ENCODE assay signal across 22 cellular contexts in the genomic region with DNA sequence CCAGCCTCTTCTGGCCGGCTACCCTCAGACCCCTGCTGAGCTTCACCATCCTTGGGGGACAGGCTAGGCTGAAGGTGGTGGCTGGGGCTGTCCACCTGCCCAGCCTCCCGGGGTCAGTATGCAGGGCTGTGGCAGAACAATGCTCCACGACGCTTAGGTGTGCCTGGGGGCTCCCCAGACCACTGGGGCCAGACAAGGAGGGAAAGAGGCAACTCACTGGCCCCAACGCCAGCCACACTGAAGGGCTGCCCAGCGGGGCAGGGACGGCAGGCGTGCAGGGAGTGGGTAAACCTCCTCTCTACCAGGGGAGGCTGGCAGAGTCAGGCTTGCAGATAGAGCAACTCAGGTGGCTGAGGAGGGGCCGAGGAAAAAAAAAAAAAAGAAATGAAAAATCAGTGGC.
"Had no signal": no experiment of that assay in that cellular context is flagged by ENCODE, and none has a peak within 500 bp of the region (broad histone marks: within the 10 kb centered on the region; RNA-seq: fewer than 3 reads in every experiment).

No MANE protein-coding gene starts in this region.

- H3K27ac ChIP-seq: body of pancreas, suprapubic skin, transverse colon, vagina had no signal

- ATAC-seq: activated CD4-positive, alpha-beta T cell treated with anti-CD3 and anti-CD28 coated beads for 36 hours; activated CD8-positive, alpha-beta memory T cell treated with anti-CD3 and anti-CD28 coated beads, Interleukin-2, amount 10 ng/mL, durations not matched to agents 7 days and 5 days; body of pancreas had no signal

- H3K9me3 Mint-ChIP-seq: activated naive CD8-positive, alpha-beta T cell treated with anti-CD3 and anti-CD28 coated beads, Interleukin-2, amount 10 ng/mL, durations not matched to agents 7 days and 5 days; stimulated activated naive CD8-positive, alpha-beta T cell treated with anti-CD3 and anti-CD28 coated beads, Interleukin-15, Interleukin-2, amounts not matched to agents 100 ng/mL and 50 ng/mL, for 24 hours had no signal

- H3K4me1 Mint-ChIP-seq: activated CD4-positive, alpha-beta T cell treated with anti-CD3 and anti-CD28 coated beads for 36 hours; endodermal cell had no signal

- DNase-seq: activated CD4-positive, alpha-beta T cell treated with anti-CD3 and anti-CD28 coated beads for 36 hours; activated CD4-positive, alpha-beta T cell treated with anti-CD3 and anti-CD28 coated beads, Interleukin-2, amount 50 U/mL, for 48 hours; activated CD8-positive, alpha-beta memory T cell treated with anti-CD3 and anti-CD28 coated beads, Interleukin-2, amount 10 ng/mL, durations not matched to agents 7 days and 5 days; activated naive CD8-positive, alpha-beta T cell treated with anti-CD3 and anti-CD28 coated beads, Interleukin-2, amount 10 ng/mL, durations not matched to agents 7 days and 5 days; amygdala; body of pancreas; endodermal cell; foreskin melanocyte; mammary epithelial cell; midbrain; occipital lobe; posterior cingulate gyrus; retina; stimulated activated CD4-positive, alpha-beta T cell treated with anti-CD3 and anti-CD28 coated beads, Interleukin-12 subunit alpha, Interleukin-12 subunit beta, amount 100 ng/mL, for 4 hours; stimulated activated CD4-positive, alpha-beta T cell treated with anti-CD3 and anti-CD28 coated beads, Interleukin-1b, Interleukin-23, amount 100 ng/mL, for 48 hours; stimulated activated CD8-positive, alpha-beta memory T cell treated with anti-CD3 and anti-CD28 coated beads, Interleukin-4, amount 100 ng/mL, for 48 hours; T-helper 2 cell; transverse colon had no signal

- H3K27me3 Mint-ChIP-seq: activated CD4-positive, alpha-beta T cell treated with anti-CD3 and anti-CD28 coated beads for 36 hours; activated CD8-positive, alpha-beta memory T cell treated with anti-CD3 and anti-CD28 coated beads, Interleukin-2, amount 10 ng/mL, durations not matched to agents 7 days and 5 days; activated naive CD8-positive, alpha-beta T cell treated with anti-CD3 and anti-CD28 coated beads, Interleukin-2, amount 10 ng/mL, durations not matched to agents 7 days and 5 days; stimulated activated naive CD8-positive, alpha-beta T cell treated with anti-CD3 and anti-CD28 coated beads, Interleukin-15, Interleukin-2, amounts not matched to agents 100 ng/mL and 50 ng/mL, for 24 hours had no signal

- H3K9me3 ChIP-seq: body of pancreas, suprapubic skin, transverse colon, vagina had no signal

- H3K27me3 ChIP-seq: body of pancreas, suprapubic skin, transverse colon, vagina had no signal

- H3K27ac Mint-ChIP-seq: activated CD4-positive, alpha-beta T cell treated with anti-CD3 and anti-CD28 coated beads for 36 hours; activated CD8-positive, alpha-beta memory T cell treated with anti-CD3 and anti-CD28 coated beads, Interleukin-2, amount 10 ng/mL, durations not matched to agents 7 days and 5 days; activated naive CD8-positive, alpha-beta T cell treated with anti-CD3 and anti-CD28 coated beads, Interleukin-2, amount 10 ng/mL, durations not matched to agents 7 days and 5 days; endodermal cell; stimulated activated naive CD8-positive, alpha-beta T cell treated with anti-CD3 and anti-CD28 coated beads, Interleukin-15, Interleukin-2, amounts not matched to agents 100 ng/mL and 50 ng/mL, for 24 hours had no signal

- H3K4me3 Mint-ChIP-seq: activated CD4-positive, alpha-beta T cell treated with anti-CD3 and anti-CD28 coated beads for 36 hours; activated CD8-positive, alpha-beta memory T cell treated with anti-CD3 and anti-CD28 coated beads, Interleukin-2, amount 10 ng/mL, durations not matched to agents 7 days and 5 days; activated naive CD8-positive, alpha-beta T cell treated with anti-CD3 and anti-CD28 coated beads, Interleukin-2, amount 10 ng/mL, durations not matched to agents 7 days and 5 days; endodermal cell; stimulated activated naive CD8-positive, alpha-beta T cell treated with anti-CD3 and anti-CD28 coated beads, Interleukin-15, Interleukin-2, amounts not matched to agents 100 ng/mL and 50 ng/mL, for 24 hours had no signal

- FAIRE-seq: keratinocyte had no signal

- H3K4me3 ChIP-seq: body of pancreas, suprapubic skin, transverse colon, vagina had no signal
